Comparison of ENCODE assay signal across 9 cellular contexts in the genomic region with DNA sequence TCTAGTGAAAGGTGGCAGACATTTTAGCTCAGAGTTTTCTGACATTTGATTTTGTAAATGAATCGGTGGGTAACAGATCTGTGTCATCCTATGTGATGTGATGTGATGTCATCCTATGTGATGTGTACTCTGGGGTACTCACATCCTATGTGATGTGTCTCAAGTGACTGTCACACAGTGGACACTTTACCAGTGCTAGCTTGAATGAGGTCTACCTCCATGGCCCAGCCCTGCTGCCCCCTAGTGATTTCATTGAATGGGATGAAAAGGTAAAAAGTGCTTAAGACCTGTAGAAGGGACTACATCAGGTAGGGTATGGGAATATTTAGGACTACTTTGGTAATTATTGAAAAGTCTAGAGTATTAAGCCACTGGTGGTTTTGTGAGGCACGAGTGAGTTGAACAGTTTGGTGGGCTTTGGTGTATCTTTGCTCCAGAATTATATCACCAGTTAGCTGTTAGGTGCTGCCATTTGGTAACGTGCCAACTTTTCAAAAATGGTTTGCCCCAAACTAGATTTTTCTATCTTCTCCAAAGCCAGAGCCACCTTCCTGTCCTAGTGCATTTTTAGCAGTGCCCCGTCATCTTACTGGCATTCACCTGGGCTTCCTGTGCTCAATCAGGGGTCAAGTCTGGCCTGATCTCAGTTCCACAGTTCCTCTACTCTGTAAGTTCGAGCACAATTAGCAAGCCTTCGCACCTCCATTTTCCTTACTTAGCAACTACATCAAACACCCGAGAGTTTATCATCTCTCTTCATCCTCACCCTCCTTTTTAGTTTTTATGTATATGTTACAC. TPM values are rescaled to one million over a fixed set of nuclear protein-coding genes. Genes with fewer than 3 reads are reported as not detected.
A peak's percentile ranks its signal among the peaks of the same experiment; 100 is the strongest.
DNase-seq lines count a peak whose midpoint lies in the region; ATAC-seq, FAIRE-seq and TF ChIP-seq lines count a peak whose summit lies in the region.
"Had no signal": no experiment of that assay in that cellular context is flagged by ENCODE, and none has a peak within 500 bp of the region (broad histone marks: within the 10 kb centered on the region; RNA-seq: fewer than 3 reads in every experiment).

No MANE protein-coding gene starts in this region.

- H3K36me3 Mint-ChIP-seq in activated naive CD8-positive, alpha-beta T cell treated with anti-CD3 and anti-CD28 coated beads, Interleukin-2, amount 50 U/mL, for 24 hours (ENCODE audit: low read depth): peaks cover 60% of the 10 kb centered on the region
- H3K36me3 Mint-ChIP-seq in naive B cell: peaks cover 8 to 17% of the 10 kb centered on the region in 2 donors

- intact Hi-C loops in aorta (cut with DNase I): no loop called here

- FAIRE-seq in D721Med (lab: Jason Lieb, UNC): no peak

- no peak overlapping the region for H3K4me3 Mint-ChIP-seq in activated naive CD8-positive, alpha-beta T cell treated with anti-CD3 and anti-CD28 coated beads, Interleukin-2, amount 50 U/mL, for 24 hours
- H3K4me3 Mint-ChIP-seq in naive B cell: peak overlapping the region in 6 of 8 donors; percentile 17 to 71 (median 34)

- H3K4me3 ChIP-seq in aorta (ENCODE audit: low read length in 2 of 2): no peak overlapping the region

- H3K9me3 Mint-ChIP-seq in activated naive CD8-positive, alpha-beta T cell treated with anti-CD3 and anti-CD28 coated beads, Interleukin-2, amount 50 U/mL, for 24 hours: no peaks in the 10 kb centered on the region
- H3K9me3 Mint-ChIP-seq in naive B cell: no peaks in the 10 kb centered on the region

- TF ChIP-seq RAD21 in Ishikawa (IDR thresholded peaks at IDR 0.05; ENCODE audit: low read depth): peak; percentile 37; the same call in 1 of the 2 replicates

- TF ChIP-seq EP300 in Ishikawa (IDR thresholded peaks at IDR 0.05; ENCODE audit: borderline replicate concordance): no peak

- peak; percentile 90 for ATAC-seq in activated naive CD8-positive, alpha-beta T cell treated with anti-CD3 and anti-CD28 coated beads, Interleukin-2, amount 50 U/mL, for 24 hours
- peak; percentile 58 to 60 for ATAC-seq in naive B cell (ENCODE audit: low read depth in 2 of 2)
- no peak for ATAC-seq in aorta (ENCODE audit: low FRiP score)

- H3K4me1 Mint-ChIP-seq in activated naive CD8-positive, alpha-beta T cell treated with anti-CD3 and anti-CD28 coated beads, Interleukin-2, amount 50 U/mL, for 24 hours: peaks cover 76% of the 10 kb centered on the region
- peaks cover 68 to 93% (median 91%) of the 10 kb centered on the region in 3 donors for H3K4me1 Mint-ChIP-seq in naive B cell

- peak overlapping the region; percentile 44 for H3K27ac Mint-ChIP-seq in activated naive CD8-positive, alpha-beta T cell treated with anti-CD3 and anti-CD28 coated beads, Interleukin-2, amount 50 U/mL, for 24 hours
- peak overlapping the region in 5 of 6 donors; percentile 4 to 87 (median 71) for H3K27ac Mint-ChIP-seq in naive B cell

- no peak for DNase-seq in D721Med (ENCODE audit: insufficient read length, low spot score)
- no peak for DNase-seq in activated naive CD8-positive, alpha-beta T cell treated with anti-CD3 and anti-CD28 coated beads, Interleukin-2, amount 50 U/mL, for 24 hours
- DNase-seq in naive B cell: no peak
- no peak for DNase-seq in NCI-H774 (lab: John Stamatoyannopoulos, UW)
- no peak for DNase-seq in aorta
- no peak for DNase-seq in NCI-H2196 treated with DMSO at 0.1 percent for 48 hours (lab: John Stamatoyannopoulos, UW; ENCODE audit: unreplicated experiment)
- DNase-seq in GM03348 (ENCODE audit: low spot score): no peak

- H3K4me1 ChIP-seq in aorta (ENCODE audit: control insufficient read depth in 1 of 2, insufficient read depth in 2 of 2, low read length in 2 of 2): peaks cover 2 to 7% of the 10 kb centered on the region in 2 donors

- H3K27me3 Mint-ChIP-seq in activated naive CD8-positive, alpha-beta T cell treated with anti-CD3 and anti-CD28 coated beads, Interleukin-2, amount 50 U/mL, for 24 hours: no peaks in the 10 kb centered on the region
- no peaks in the 10 kb centered on the region for H3K27me3 Mint-ChIP-seq in naive B cell

- TF ChIP-seq CTCF in D721Med (IDR thresholded peaks at IDR 0.05; ENCODE audit: insufficient read depth, missing control alignments): peak; percentile 35

- no peaks in the 10 kb centered on the region for H3K27me3 ChIP-seq in aorta (ENCODE audit: control insufficient read depth in 1 of 2, insufficient read depth in 2 of 2, low read length in 1 of 2)

- H3K27ac ChIP-seq in aorta (ENCODE audit: low read depth in 1 of 2, low read length in 2 of 2): no peak overlapping the region
- H3K27ac ChIP-seq: HL-60 had no signal

- H3K9me3 ChIP-seq in aorta (ENCODE audit: control insufficient read depth, low read length): no peaks in the 10 kb centered on the region

- H3K36me3 ChIP-seq in aorta (ENCODE audit: control insufficient read depth in 1 of 2, insufficient read depth in 2 of 2, low read length in 1 of 2): no peaks in the 10 kb centered on the region

- 52% methylated on average over 7 of the region's 7 CpGs for WGBS in aorta, 2 donors

TF ChIP-seq in Ishikawa, 13 proteins besides CTCF, POLR2A, EP300 and RAD21:
- TF ChIP-seq NFIC (IDR thresholded peaks at IDR 0.05) (peak; percentile 36; the same call in 1 of the 2 replicates), TCF12 (IDR thresholded peaks at IDR 0.05; ENCODE audit: low read depth) (no peak)
TF ChIP-seq in Ishikawa: peak in this region for 1.

RNA-seq across cellular contexts. Expression of gene EIF4H, which starts 9.7 kb away (rescaled TPM):
- polyA plus RNA-seq in naive B cell (ENCODE audit: low read depth in 6 of 6): 100 to 1,000 TPM; 185 to 247 (median 209) TPM
- 100 to 1,000 TPM; 190 to 207 TPM for total RNA-seq in aorta
- 100 to 1,000 TPM; 140 to 183 TPM for polyA plus RNA-seq in aorta

RNA-seq across cellular contexts. Expression of gene LAT2, which starts 26.0 kb away (rescaled TPM):
- polyA plus RNA-seq in naive B cell (ENCODE audit: low read depth in 6 of 6) (100 to 1,000 TPM; 394 to 597 (median 466) TPM), aorta (10 to 100 TPM in 1 of 2 donors, 1 to 10 TPM in 1; 4.2 to 12.4 TPM)
- 10 to 100 TPM; 12.0 to 17.0 TPM for total RNA-seq in aorta

Comparison
In these comparisons a context has a peak if more than half of its experiments do, and no peak if none do; other contexts are left out.
1. RNA of gene LAT2, which starts 26.0 kb away (polyA plus RNA-seq): 394 to 597 TPM in naive B cell; 4.2 to 12.4 TPM in aorta; every median in the first group is over 10 times any median in the second.